ENCODE assay signal across 25 cellular contexts in the genomic region with DNA sequence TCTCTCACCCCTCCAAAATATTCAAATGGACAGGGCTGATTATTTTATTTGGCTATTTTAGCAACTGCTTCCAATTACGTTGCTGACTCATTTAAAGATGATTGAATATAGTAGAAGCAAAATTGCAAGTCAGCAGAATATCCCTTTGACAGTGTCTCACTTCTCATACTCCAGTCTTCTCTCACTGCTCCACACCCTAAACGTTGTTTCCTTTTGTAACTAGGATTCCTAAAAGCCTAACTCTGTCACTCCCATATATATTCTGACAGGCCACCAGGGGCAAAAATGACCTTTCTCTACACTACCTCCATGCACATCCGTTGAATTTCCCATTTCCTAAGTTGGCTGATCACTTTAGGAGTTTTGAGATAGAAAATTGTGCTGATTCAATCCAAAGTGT.
DNase-seq lines count a peak whose midpoint lies in the region; ATAC-seq and TF ChIP-seq lines count a peak whose summit lies in the region.
"Had no signal": no experiment of that assay in that cellular context is flagged by ENCODE, and none has a peak within 500 bp of the region (broad histone marks: within the 10 kb centered on the region; RNA-seq: fewer than 3 reads in every experiment).

No MANE protein-coding gene starts in this region.

- H4K20me1 ChIP-seq in HCT116 (ENCODE audit: insufficient read depth) (no peaks in the 10 kb centered on the region), smooth muscle cell (ENCODE audit: low read depth) (no peaks in the 10 kb centered on the region)

- no peaks in the 10 kb centered on the region for H3F3A ChIP-seq in smooth muscle cell (ENCODE audit: low read depth)

- no peak overlapping the region for H3K4me3 Mint-ChIP-seq in natural killer cell
- H3K4me3 Mint-ChIP-seq: activated naive CD8-positive, alpha-beta T cell; CD14-positive monocyte; central memory CD8-positive, alpha-beta T cell; naive thymus-derived CD8-positive, alpha-beta T cell; stimulated activated effector memory CD8-positive, alpha-beta T cell treated with anti-CD3 and anti-CD28 coated beads, Interleukin-12 subunit alpha, Interleukin-12 subunit beta, amount 100 ng/mL, for 72 hours had no signal

- 77% methylated on average over 3 of the region's 3 CpGs for WGBS in smooth muscle cell (ENCODE audit: low lambda C conversion rate)

- H3K9ac ChIP-seq in HCT116 (ENCODE audit: low read length) (no peak overlapping the region), smooth muscle cell (ENCODE audit: low read depth) (peak overlapping the region; percentile 44)

- intact Hi-C loops in HCT116 (cut with micrococcal nuclease) = no loop called here
- intact Hi-C loops in left colon (cut with DNase I, micrococcal nuclease) = no loop called here
- intact Hi-C loops in natural killer cell (cut with micrococcal nuclease) = no loop called here

- no peaks in the 10 kb centered on the region for H3K27me3 ChIP-seq in HCT116 (ENCODE audit: insufficient read depth, low read length)
- no peaks in the 10 kb centered on the region for H3K27me3 ChIP-seq in brain microvascular endothelial cell (replicated peaks)
- H3K27me3 ChIP-seq in smooth muscle cell (ENCODE audit: low read depth) = no peaks in the 10 kb centered on the region
- H3K27me3 ChIP-seq: upper lobe of left lung had no signal

- RAD21 ChIA-PET in HCT116 (lab: Charles Lee; ENCODE audit: low non-redundant PET in 1 of 2, low total read pairs in 2 of 2, uncharacterized antibody in 2 of 2, unreplicated experiment in 2 of 2) = no interaction called here

- no peaks in the 10 kb centered on the region for H3K27me3 Mint-ChIP-seq in natural killer cell (ENCODE audit: low read depth in 2 of 2)
- H3K27me3 Mint-ChIP-seq: activated naive CD8-positive, alpha-beta T cell; central memory CD8-positive, alpha-beta T cell had no signal

- no peaks in the 10 kb centered on the region for H3K36me3 Mint-ChIP-seq in natural killer cell
- H3K36me3 Mint-ChIP-seq: activated naive CD8-positive, alpha-beta T cell; CD14-positive monocyte; naive thymus-derived CD8-positive, alpha-beta T cell; stimulated activated effector memory CD8-positive, alpha-beta T cell treated with anti-CD3 and anti-CD28 coated beads, Interleukin-12 subunit alpha, Interleukin-12 subunit beta, amount 100 ng/mL, for 72 hours had no signal

- BruUV-seq in HCT116 (replicated peaks; lab: Mats Ljungman, UMichigan) = no TSS peak

- no peak for TF ChIP-seq RAD21 in HCT116 (IDR thresholded peaks at IDR 0.05; ENCODE audit: low read depth)

- DNase-seq in HCT116 (ENCODE audit: low read depth, low spot score) (no peak), brain microvascular endothelial cell (no peak), fibroblast of gingiva (ENCODE audit: low read depth) (peak; percentile 35), smooth muscle cell (lab: John Stamatoyannopoulos, UW; ENCODE audit: unreplicated experiment) (no peak), left colon (no peak), natural killer cell (no peak)
- DNase-seq in stimulated activated naive CD8-positive, alpha-beta T cell treated with anti-CD3 and anti-CD28 coated beads, Interleukin-15, Interleukin-2, amounts not matched to agents 100 U/mL and 50 U/mL, for 24 hours = no peak
- DNase-seq: activated CD4-positive, alpha-beta T cell treated with anti-CD3 and anti-CD28 coated beads, Interleukin-2, amount 50 U/mL, for 1 hour; activated CD4-positive, CD25-positive, alpha-beta regulatory T cell; activated effector memory CD4-positive, alpha-beta T cell treated with Interleukin-2 at 50 U/mL for 16 hours; activated T-cell treated with anti-CD3 and anti-CD28 coated beads, Interleukin-2, amount 50 U/mL, for 1 hour; anterior cingulate cortex; dermis blood vessel endothelial cell; DMS79; GDM1; islet precursor cell; naive thymus-derived CD8-positive, alpha-beta T cell; NCI-H446; RPMI8226; T-helper 1 cell; upper lobe of left lung had no signal

- H3K9me2 ChIP-seq in HCT116 (ENCODE audit: insufficient read depth) = no peaks in the 10 kb centered on the region

- POLR2A ChIA-PET in HCT116 (lab: Charles Lee) = no interaction called here

- H3K9me3 ChIP-seq in HCT116 (ENCODE audit: control insufficient read depth in 1 of 2, insufficient read depth in 1 of 2, low read depth in 1 of 2, low read length in 2 of 2) (no peaks in the 10 kb centered on the region), smooth muscle cell (replicated peaks; ENCODE audit: low read depth) (no peaks in the 10 kb centered on the region)
- H3K9me3 ChIP-seq: upper lobe of left lung had no signal

- H3K4me3 ChIP-seq in HCT116 (replicated peaks in 1 of 2; ENCODE audit: low read depth in 1 of 2, low read length in 2 of 2) (no peak overlapping the region), brain microvascular endothelial cell (ENCODE audit: low read depth, low read length) (no peak overlapping the region), smooth muscle cell (no peak overlapping the region)
- H3K4me3 ChIP-seq: upper lobe of left lung had no signal

- TF ChIP-seq CTCF in HCT116 (IDR thresholded peaks at IDR 0.05 in 2 of 3, conservative IDR thresholded peaks at IDR 0.05 in 1 of 3; ENCODE audit: borderline replicate concordance in 1 of 3, insufficient read depth in 1 of 3, low read depth in 2 of 3, low read length in 2 of 3) (0 out of 6 replicates have a peak, but pooled peaks of 1 of the 3 experiments have one; percentile 16), brain microvascular endothelial cell (IDR thresholded peaks at IDR 0.05; ENCODE audit: low read depth, low read length, missing control alignments) (peak; percentile 8), smooth muscle cell (IDR thresholded peaks at IDR 0.05; ENCODE audit: borderline replicate concordance, insufficient read depth, poor library complexity, severe bottlenecking) (peak; percentile 6), natural killer cell (IDR thresholded peaks at IDR 0.05) (no peak)

- in situ Hi-C loops in brain microvascular endothelial cell (cut with HindIII; ENCODE audit: low pct_ligation_motif_present, low sequenced_read_pairs) = no loop called here

- ATAC-seq in HCT116 (0 out of 2 replicates have a peak, but pooled peaks have one; percentile 30), left colon (no peak), natural killer cell (no peak)
- ATAC-seq in stimulated activated naive CD8-positive, alpha-beta T cell treated with anti-CD3 and anti-CD28 coated beads, Interleukin-15, Interleukin-2, amounts not matched to agents 100 U/mL and 50 U/mL, for 24 hours = no peak
- ATAC-seq: naive thymus-derived CD8-positive, alpha-beta T cell; stimulated activated effector memory CD8-positive, alpha-beta T cell treated with anti-CD3 and anti-CD28 coated beads, Interleukin-12 subunit alpha, Interleukin-12 subunit beta, amount 100 ng/mL, for 72 hours had no signal

- H3K36me3 ChIP-seq in HCT116 (ENCODE audit: control insufficient read depth in 1 of 2, insufficient read depth in 2 of 2, low read length in 2 of 2) (no peaks in the 10 kb centered on the region), brain microvascular endothelial cell (replicated peaks) (no peaks in the 10 kb centered on the region), smooth muscle cell (ENCODE audit: low read depth) (no peaks in the 10 kb centered on the region)
- H3K36me3 ChIP-seq: upper lobe of left lung had no signal

- no peaks in the 10 kb centered on the region for H3K79me2 ChIP-seq in HCT116 (ENCODE audit: insufficient read depth, low read length)
- H3K79me2 ChIP-seq in smooth muscle cell (ENCODE audit: low read depth) = no peaks in the 10 kb centered on the region

- TF ChIP-seq POLR2A in HCT116 (IDR thresholded peaks at IDR 0.05; ENCODE audit: borderline replicate concordance, extremely low read depth, insufficient read depth, insufficient read length) = no peak

- H3K4me1 ChIP-seq in HCT116 (ENCODE audit: control insufficient read depth in 1 of 2, insufficient read depth in 2 of 2, low read length in 2 of 2) (peaks cover 9 to 14% of the 10 kb centered on the region in 2 experiments), smooth muscle cell (ENCODE audit: low read depth) (peaks cover 9% of the 10 kb centered on the region)
- H3K4me1 ChIP-seq: upper lobe of left lung had no signal

- no peaks in the 10 kb centered on the region for H3K4me1 Mint-ChIP-seq in natural killer cell
- H3K4me1 Mint-ChIP-seq: CD14-positive monocyte; central memory CD8-positive, alpha-beta T cell; naive thymus-derived CD8-positive, alpha-beta T cell; stimulated activated effector memory CD8-positive, alpha-beta T cell treated with anti-CD3 and anti-CD28 coated beads, Interleukin-12 subunit alpha, Interleukin-12 subunit beta, amount 100 ng/mL, for 72 hours had no signal

- no peak overlapping the region for H3K27ac ChIP-seq in HCT116 (ENCODE audit: low read depth, low read length)
- no peak overlapping the region for H3K27ac ChIP-seq in brain microvascular endothelial cell
- H3K27ac ChIP-seq in smooth muscle cell (ENCODE audit: low read depth) = peak overlapping the region; percentile 94
- H3K27ac ChIP-seq: upper lobe of left lung had no signal

- no peak overlapping the region for H3K4me2 ChIP-seq in HCT116 (ENCODE audit: low read length)
- no peak overlapping the region for H3K4me2 ChIP-seq in smooth muscle cell

- H2AFZ ChIP-seq in HCT116 (ENCODE audit: low read depth, low read length, poor library complexity, severe bottlenecking) = no peak overlapping the region
- no peak overlapping the region for H2AFZ ChIP-seq in smooth muscle cell (ENCODE audit: low read depth)

- CTCF ChIA-PET in HCT116 (lab: Charles Lee) = no interaction called here

- H3K27ac Mint-ChIP-seq in natural killer cell = no peak overlapping the region
- H3K27ac Mint-ChIP-seq: activated naive CD8-positive, alpha-beta T cell; CD14-positive monocyte; naive thymus-derived CD8-positive, alpha-beta T cell; stimulated activated effector memory CD8-positive, alpha-beta T cell treated with anti-CD3 and anti-CD28 coated beads, Interleukin-12 subunit alpha, Interleukin-12 subunit beta, amount 100 ng/mL, for 72 hours had no signal

- H3K9me3 Mint-ChIP-seq in natural killer cell = peaks cover 14 to 18% of the 10 kb centered on the region in 2 donors

TF ChIP-seq in HCT116, 20 proteins besides CTCF, POLR2A, EP300 and RAD21 (continues in another document):
- TF ChIP-seq YY1 (IDR thresholded peaks at IDR 0.05; ENCODE audit: extremely low read depth, insufficient replicate concordance, low read depth, low read length) (no peak), ELF1 (IDR thresholded peaks at IDR 0.05; ENCODE audit: borderline replicate concordance, low read depth) (no peak)
